8 cellular contexts compared by ENCODE assay signal in genomic region chr12:12611512-12612306, GRCh38. TPM values are rescaled to one million over a fixed set of nuclear protein-coding genes. Genes with fewer than 3 reads are reported as not detected.
DNase-seq lines count a peak whose midpoint lies in the region; ATAC-seq and TF ChIP-seq lines count a peak whose summit lies in the region.

Gene CREBL2 (plus strand): TSS chr12:12611876. CDS start chr12:12612173, 297 bp downstream.

- H3K27ac ChIP-seq in KOPT-K1 (ENCODE audit: low read depth, low read length, poor library complexity, severe bottlenecking) (peak within 1 kb of the TSS; percentile 87), fibroblast of lung (ENCODE audit: insufficient read depth, low read length) (peak within 1 kb of the TSS; percentile 72)
- peak within 1 kb of the TSS; percentile 98 for H3K27ac ChIP-seq in naive thymus-derived CD4-positive, alpha-beta T cell (ENCODE audit: low read depth, low read length)

- CTCF ChIA-PET in naive thymus-derived CD4-positive, alpha-beta T cell (lab: Charles Lee): interaction anchor here (0.5 to 1.3 kb wide), 7 partner anchors 20 to 125 kb away, joined by 3 to 6 read pairs (median 3); no protein-coding TSS in a partner anchor

- peak within 1 kb of the TSS; percentile 66 to 96 (median 82) for H3K4me3 ChIP-seq in fibroblast of lung (replicated peaks in 1 of 4; ENCODE audit: control extremely low read depth in 1 of 4, insufficient read depth in 1 of 4, low read depth in 3 of 4, low read length in 4 of 4)
- peak within 1 kb of the TSS; percentile 94 for H3K4me3 ChIP-seq in naive thymus-derived CD4-positive, alpha-beta T cell (ENCODE audit: low read length)

- H3K36me3 ChIP-seq in KOPT-K1 (ENCODE audit: insufficient read depth, low read length) (no peaks in the 10 kb centered on the region), fibroblast of lung (ENCODE audit: control insufficient read depth, insufficient read depth, low read length) (no peaks in the 10 kb centered on the region)
- H3K36me3 ChIP-seq in naive thymus-derived CD4-positive, alpha-beta T cell (ENCODE audit: control insufficient read depth in 2 of 3, insufficient read depth in 3 of 3, low read length in 3 of 3): peaks cover 0 to 7% (median 0%) of the 10 kb centered on the region in 3 experiments

- peak within 1 kb of the TSS; percentile 67 for H3K9ac ChIP-seq in fibroblast of lung (ENCODE audit: insufficient read depth, low read length)

- peaks cover 4% of the 10 kb centered on the region for H3K79me2 ChIP-seq in fibroblast of lung (ENCODE audit: control insufficient read depth, insufficient read depth, low read length)

- H3K9me3 ChIP-seq in KOPT-K1 (ENCODE audit: insufficient read depth, low read length, poor library complexity, severe bottlenecking) (no peaks in the 10 kb centered on the region), fibroblast of lung (ENCODE audit: control insufficient read depth, insufficient read depth, low read depth, low read length) (no peaks in the 10 kb centered on the region)
- H3K9me3 ChIP-seq in naive thymus-derived CD4-positive, alpha-beta T cell (ENCODE audit: control insufficient read depth in 2 of 3, low read length in 3 of 3): no peaks in the 10 kb centered on the region

- ATAC-seq in GM21737 (IDR thresholded peaks at IDR 0.05; ENCODE audit: unreplicated experiment): peak; percentile 80
- ATAC-seq in activated T-helper 17 cell treated with anti-CD3 and anti-CD28 coated beads, Interleukin-2, amount 50 U/mL, for 72 hours (replicated peaks): peak; percentile 65
- peak; percentile 97 for ATAC-seq in naive thymus-derived CD4-positive, alpha-beta T cell
- peak; percentile 89 to 92 for ATAC-seq in stimulated activated naive B cell treated with anti-CD40 and anti-IgM and Interleukin-4, amounts not matched to agents 10 μg/mL and 1 μg/mL and 100 μg/mL, for 72 hours (replicated peaks)

- H3K4me3 Mint-ChIP-seq in activated T-helper 17 cell treated with anti-CD3 and anti-CD28 coated beads, Interleukin-2, amount 50 U/mL, for 72 hours: peak within 1 kb of the TSS; percentile 97
- H3K4me3 Mint-ChIP-seq in naive thymus-derived CD4-positive, alpha-beta T cell: peak within 1 kb of the TSS; percentile 84 to 99 (median 93)
- H3K4me3 Mint-ChIP-seq in stimulated activated naive B cell treated with anti-CD40 and anti-IgM and Interleukin-4, amounts not matched to agents 10 μg/mL and 1 μg/mL and 100 μg/mL, for 72 hours: peak within 1 kb of the TSS; percentile 84 to 99

- POLR2A ChIA-PET in naive thymus-derived CD4-positive, alpha-beta T cell (lab: Charles Lee): interaction anchor here (0.5 to 3.0 kb wide), 32 partner anchors 8 to 907 kb away, joined by 3 to 40 read pairs (median 4); partner anchors contain the start of genes CDKN1B, DUSP16 and GPR19

- H3K27ac Mint-ChIP-seq in activated T-helper 17 cell treated with anti-CD3 and anti-CD28 coated beads, Interleukin-2, amount 50 U/mL, for 72 hours: peak within 1 kb of the TSS; percentile 97
- H3K27ac Mint-ChIP-seq in naive thymus-derived CD4-positive, alpha-beta T cell: peak within 1 kb of the TSS; percentile 91 to 100 (median 99)
- peak within 1 kb of the TSS; percentile 98 for H3K27ac Mint-ChIP-seq in stimulated activated naive B cell treated with anti-CD40 and anti-IgM and Interleukin-4, amounts not matched to agents 10 μg/mL and 1 μg/mL and 100 μg/mL, for 72 hours

- peak within 1 kb of the TSS; percentile 61 for H3K4me2 ChIP-seq in fibroblast of lung (ENCODE audit: extremely low read depth, insufficient read depth, low read length)

- H3K27me3 ChIP-seq in fibroblast of lung (ENCODE audit: control insufficient read depth, insufficient read depth, low read length): no peaks in the 10 kb centered on the region
- H3K27me3 ChIP-seq in naive thymus-derived CD4-positive, alpha-beta T cell (ENCODE audit: control insufficient read depth in 2 of 2, insufficient read depth in 2 of 2, low read length in 2 of 2): no peaks in the 10 kb centered on the region

- H3K36me3 Mint-ChIP-seq in activated T-helper 17 cell treated with anti-CD3 and anti-CD28 coated beads, Interleukin-2, amount 50 U/mL, for 72 hours (ENCODE audit: low read depth): peaks cover 47% of the 10 kb centered on the region
- peaks cover 4 to 11% (median 4%) of the 10 kb centered on the region in 5 donors for H3K36me3 Mint-ChIP-seq in naive thymus-derived CD4-positive, alpha-beta T cell
- H3K36me3 Mint-ChIP-seq in stimulated activated naive B cell treated with anti-CD40 and anti-IgM and Interleukin-4, amounts not matched to agents 10 μg/mL and 1 μg/mL and 100 μg/mL, for 72 hours: peaks cover 1 to 10% of the 10 kb centered on the region in 2 donors

- H3K9me3 Mint-ChIP-seq in activated T-helper 17 cell treated with anti-CD3 and anti-CD28 coated beads, Interleukin-2, amount 50 U/mL, for 72 hours: no peaks in the 10 kb centered on the region
- H3K9me3 Mint-ChIP-seq in naive thymus-derived CD4-positive, alpha-beta T cell: peaks cover 0 to 4% (median 0%) of the 10 kb centered on the region in 11 donors
- H3K9me3 Mint-ChIP-seq in stimulated activated naive B cell treated with anti-CD40 and anti-IgM and Interleukin-4, amounts not matched to agents 10 μg/mL and 1 μg/mL and 100 μg/mL, for 72 hours: no peaks in the 10 kb centered on the region

- peaks cover 29% of the 10 kb centered on the region for H3K4me1 Mint-ChIP-seq in activated T-helper 17 cell treated with anti-CD3 and anti-CD28 coated beads, Interleukin-2, amount 50 U/mL, for 72 hours
- H3K4me1 Mint-ChIP-seq in naive thymus-derived CD4-positive, alpha-beta T cell: peaks cover 38 to 74% (median 57%) of the 10 kb centered on the region in 7 donors
- peaks cover 22 to 41% of the 10 kb centered on the region in 2 donors for H3K4me1 Mint-ChIP-seq in stimulated activated naive B cell treated with anti-CD40 and anti-IgM and Interleukin-4, amounts not matched to agents 10 μg/mL and 1 μg/mL and 100 μg/mL, for 72 hours

- TF ChIP-seq CTCF in fibroblast of lung (conservative IDR thresholded peaks at IDR 0.05 in 1 of 2, IDR thresholded peaks at IDR 0.05 in 1 of 2; ENCODE audit: low read depth in 1 of 2, low read length in 2 of 2): no peak

- intact Hi-C loops in naive thymus-derived CD4-positive, alpha-beta T cell (cut with micrococcal nuclease): loop anchor here (1.0 to 5.0 kb wide), 15 partner anchors 11 to 255 kb away; partner anchors contain the start of genes BORCS5 (in 2 of the 2), GPR19 (in 2 of the 2), CDKN1B (in 1 of the 2) and DUSP16 (in 1 of the 2)

- H3K27me3 Mint-ChIP-seq in activated T-helper 17 cell treated with anti-CD3 and anti-CD28 coated beads, Interleukin-2, amount 50 U/mL, for 72 hours: no peaks in the 10 kb centered on the region
- H3K27me3 Mint-ChIP-seq in naive thymus-derived CD4-positive, alpha-beta T cell: no peaks in the 10 kb centered on the region
- H3K27me3 Mint-ChIP-seq in stimulated activated naive B cell treated with anti-CD40 and anti-IgM and Interleukin-4, amounts not matched to agents 10 μg/mL and 1 μg/mL and 100 μg/mL, for 72 hours: no peaks in the 10 kb centered on the region

- DNase-seq in DMS79 treated with DMSO at 0.1 percent for 48 hours (lab: John Stamatoyannopoulos, UW) (peak; percentile 98), RPMI7951 (ENCODE audit: low read depth) (peak; percentile 95), fibroblast of lung (ENCODE audit: low read depth in 2 of 2) (peak; percentile 96 to 99)
- peak; percentile 61 to 91 (median 89) for DNase-seq in naive thymus-derived CD4-positive, alpha-beta T cell
- peak; percentile 84 for DNase-seq in stimulated activated naive B cell treated with anti-CD40 and anti-IgM and Interleukin-4, amounts not matched to agents 10 μg/mL and 1 μg/mL and 100 μg/mL, for 72 hours

- peak within 1 kb of the TSS; percentile 63 for H2AFZ ChIP-seq in fibroblast of lung (ENCODE audit: low read length)

- peaks cover 2% of the 10 kb centered on the region for H3K4me1 ChIP-seq in fibroblast of lung (ENCODE audit: control insufficient read depth, extremely low read depth, insufficient read depth, low read length)
- peaks cover 12 to 18% of the 10 kb centered on the region in 2 donors for H3K4me1 ChIP-seq in naive thymus-derived CD4-positive, alpha-beta T cell (ENCODE audit: control insufficient read depth in 2 of 2, insufficient read depth in 2 of 2, low read length in 2 of 2)

- no peaks in the 10 kb centered on the region for H4K20me1 ChIP-seq in fibroblast of lung (ENCODE audit: control insufficient read depth, extremely low read depth, insufficient read depth, low read length)

RNA-seq across cellular contexts. Expression of gene CREBL2, which starts in this region (rescaled TPM):
- total RNA-seq in RPMI7951 (2014; rRNA removed; shearing (Covaris generic)): 25.4 and 26.2 TPM in 2 replicates
- total RNA-seq in activated T-helper 17 cell treated with anti-CD3 and anti-CD28 coated beads, Interleukin-2, amount 50 U/mL, for 72 hours: 10 to 100 TPM; 19.5 to 25.2 TPM
- 46.7 and 59.5 TPM in 2 replicates for total RNA-seq in fibroblast of lung
- polyA plus RNA-seq in fibroblast of lung: 28.8 and 35.9 TPM in 2 replicates
- polyA plus RNA-seq in fibroblast of lung (2012): 23.0 and 28.9 TPM in 2 replicates
- 5.8 and 12.3 TPM in 2 replicates for polyA minus RNA-seq in fibroblast of lung (ENCODE audit: low replicate concordance)
- total RNA-seq in naive thymus-derived CD4-positive, alpha-beta T cell: 10 to 100 TPM; 17.3 to 39.5 (median 24.9) TPM
- 10 to 100 TPM; 40.2 to 46.5 TPM for polyA plus RNA-seq in naive thymus-derived CD4-positive, alpha-beta T cell

Comparison
In these comparisons a context has a peak if more than half of its experiments do, and no peak if none do; other contexts are left out.
1. Peak in every context shown above with its lines: DNase-seq, ATAC-seq, H3K4me3 ChIP-seq and H3K27ac ChIP-seq.